ENCODE assay signal across 21 cellular contexts in genomic region chr9:14500705-14501104, GRCh38.
"Had no signal": no experiment of that assay in that cellular context is flagged by ENCODE, and none has a peak within 500 bp of the region (broad histone marks: within the 10 kb centered on the region; RNA-seq: fewer than 3 reads in every experiment).

No MANE protein-coding gene starts in this region.

- ATAC-seq: activated CD8-positive, alpha-beta memory T cell treated with anti-CD3 and anti-CD28 coated beads, Interleukin-2, amount 10 ng/mL, durations not matched to agents 7 days and 5 days; activated naive CD8-positive, alpha-beta T cell treated with anti-CD3 and anti-CD28 coated beads, Interleukin-2, amount 50 U/mL, for 24 hours; lower lobe of right lung had no signal

- H3K36me3 ChIP-seq: lower lobe of right lung, ovary, thyroid gland had no signal

- H3K4me1 Mint-ChIP-seq: activated CD8-positive, alpha-beta memory T cell treated with anti-CD3 and anti-CD28 coated beads, Interleukin-2, amount 10 ng/mL, durations not matched to agents 7 days and 5 days; activated naive CD8-positive, alpha-beta T cell treated with anti-CD3 and anti-CD28 coated beads, Interleukin-2, amount 50 U/mL, for 24 hours; endodermal cell; mesothelial cell of epicardium had no signal

- DNase-seq: activated CD4-positive, alpha-beta T cell treated with anti-CD3 and anti-CD28 coated beads for 1 hour; activated CD4-positive, alpha-beta T cell treated with anti-CD3 and anti-CD28 coated beads, Interleukin-2, amount 50 U/mL, for 4 hours; activated CD8-positive, alpha-beta memory T cell treated with anti-CD3 and anti-CD28 coated beads, Interleukin-2, amount 10 ng/mL, durations not matched to agents 7 days and 5 days; activated naive CD4-positive, alpha-beta T cell treated with anti-CD3 and anti-CD28 coated beads for 36 hours; activated naive CD8-positive, alpha-beta T cell treated with anti-CD3 and anti-CD28 coated beads, Interleukin-2, amount 50 U/mL, for 24 hours; activated T-cell treated with anti-CD3 and anti-CD28 coated beads, Interleukin-2, amount 50 U/mL, for 1 hour; aorta; endodermal cell; lower lobe of right lung; ovary; stimulated activated CD4-positive, alpha-beta T cell treated with anti-CD3 and anti-CD28 coated beads, Interleukin-12 subunit alpha, Interleukin-12 subunit beta, amount 100 ng/mL, for 4 hours; stimulated activated CD4-positive, alpha-beta T cell treated with anti-CD3 and anti-CD28 coated beads, Interleukin-2, amount 100 ng/mL, for 24 hours; T1000; thyroid gland had no signal

- H3K9me3 Mint-ChIP-seq: activated naive CD8-positive, alpha-beta T cell treated with anti-CD3 and anti-CD28 coated beads, Interleukin-2, amount 50 U/mL, for 24 hours; activated T-helper 2 cell treated with anti-CD3 and anti-CD28 coated beads, Interferon-gamma antibody, Interleukin-2, Interleukin-4, amounts not matched to agents 10 μg/mL and 5 μg/mL and 100 μg/mL, durations not matched to agents 14 hours and 24 hours and 36 hours; endodermal cell; neural crest cell had no signal

- H3K27ac Mint-ChIP-seq: activated CD8-positive, alpha-beta memory T cell treated with anti-CD3 and anti-CD28 coated beads, Interleukin-2, amount 10 ng/mL, durations not matched to agents 7 days and 5 days; activated naive CD4-positive, alpha-beta T cell treated with anti-CD3 and anti-CD28 coated beads for 36 hours; activated naive CD8-positive, alpha-beta T cell treated with anti-CD3 and anti-CD28 coated beads, Interleukin-2, amount 50 U/mL, for 24 hours; activated T-helper 2 cell treated with anti-CD3 and anti-CD28 coated beads, Interferon-gamma antibody, Interleukin-2, Interleukin-4, amounts not matched to agents 10 μg/mL and 5 μg/mL and 100 μg/mL, durations not matched to agents 14 hours and 24 hours and 36 hours; endodermal cell; mesothelial cell of epicardium had no signal

- H3K4me1 ChIP-seq: lower lobe of right lung, thyroid gland had no signal

- H3K27me3 ChIP-seq: ovary, thyroid gland had no signal

- H3K27me3 Mint-ChIP-seq: activated CD8-positive, alpha-beta memory T cell treated with anti-CD3 and anti-CD28 coated beads, Interleukin-2, amount 10 ng/mL, durations not matched to agents 7 days and 5 days; activated naive CD8-positive, alpha-beta T cell treated with anti-CD3 and anti-CD28 coated beads, Interleukin-2, amount 50 U/mL, for 24 hours had no signal

- FAIRE-seq: bronchial epithelial cell, frontal cortex, urothelium cell line had no signal

- H3K9me3 ChIP-seq: lower lobe of right lung, ovary, thyroid gland had no signal

- H3K36me3 Mint-ChIP-seq: activated CD8-positive, alpha-beta memory T cell treated with anti-CD3 and anti-CD28 coated beads, Interleukin-2, amount 10 ng/mL, durations not matched to agents 7 days and 5 days; mesothelial cell of epicardium had no signal

- H3K4me3 ChIP-seq: lower lobe of right lung, ovary, thyroid gland had no signal

- H3K27ac ChIP-seq: lower lobe of right lung, ovary, thyroid gland, VCaP had no signal

- H3K4me3 Mint-ChIP-seq: activated CD8-positive, alpha-beta memory T cell treated with anti-CD3 and anti-CD28 coated beads, Interleukin-2, amount 10 ng/mL, durations not matched to agents 7 days and 5 days; activated naive CD4-positive, alpha-beta T cell treated with anti-CD3 and anti-CD28 coated beads for 36 hours; activated naive CD8-positive, alpha-beta T cell treated with anti-CD3 and anti-CD28 coated beads, Interleukin-2, amount 50 U/mL, for 24 hours; endodermal cell; mesothelial cell of epicardium; neural crest cell had no signal
